Comparison of ENCODE assay signal across 1 cellular context in the genomic region with DNA sequence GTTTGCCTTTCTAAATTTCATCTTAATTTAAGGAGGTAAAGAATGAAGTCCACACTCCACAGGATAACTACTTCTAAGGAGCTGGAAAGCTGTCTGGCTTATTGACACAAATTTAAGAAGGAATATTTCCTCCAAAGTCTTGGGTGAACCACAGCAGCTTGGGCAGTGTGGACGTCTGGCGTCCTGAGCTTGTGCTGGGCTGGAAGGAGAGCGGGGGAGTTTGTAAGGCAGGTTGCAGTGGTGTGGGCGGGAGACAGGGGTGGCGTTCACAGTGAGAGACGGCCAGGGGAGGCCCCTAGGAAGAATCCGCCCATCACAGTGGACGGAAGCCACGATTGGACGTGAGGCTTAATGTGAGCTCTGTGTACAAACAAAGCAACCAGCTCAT.
TF ChIP-seq lines count a peak whose summit lies in the region.

No MANE protein-coding gene starts in this region.

TF ChIP-seq in K562, 482 proteins besides CTCF, POLR2A, EP300 and RAD21 (continued from another document and continues in another):
- TF ChIP-seq, protein P1, sequence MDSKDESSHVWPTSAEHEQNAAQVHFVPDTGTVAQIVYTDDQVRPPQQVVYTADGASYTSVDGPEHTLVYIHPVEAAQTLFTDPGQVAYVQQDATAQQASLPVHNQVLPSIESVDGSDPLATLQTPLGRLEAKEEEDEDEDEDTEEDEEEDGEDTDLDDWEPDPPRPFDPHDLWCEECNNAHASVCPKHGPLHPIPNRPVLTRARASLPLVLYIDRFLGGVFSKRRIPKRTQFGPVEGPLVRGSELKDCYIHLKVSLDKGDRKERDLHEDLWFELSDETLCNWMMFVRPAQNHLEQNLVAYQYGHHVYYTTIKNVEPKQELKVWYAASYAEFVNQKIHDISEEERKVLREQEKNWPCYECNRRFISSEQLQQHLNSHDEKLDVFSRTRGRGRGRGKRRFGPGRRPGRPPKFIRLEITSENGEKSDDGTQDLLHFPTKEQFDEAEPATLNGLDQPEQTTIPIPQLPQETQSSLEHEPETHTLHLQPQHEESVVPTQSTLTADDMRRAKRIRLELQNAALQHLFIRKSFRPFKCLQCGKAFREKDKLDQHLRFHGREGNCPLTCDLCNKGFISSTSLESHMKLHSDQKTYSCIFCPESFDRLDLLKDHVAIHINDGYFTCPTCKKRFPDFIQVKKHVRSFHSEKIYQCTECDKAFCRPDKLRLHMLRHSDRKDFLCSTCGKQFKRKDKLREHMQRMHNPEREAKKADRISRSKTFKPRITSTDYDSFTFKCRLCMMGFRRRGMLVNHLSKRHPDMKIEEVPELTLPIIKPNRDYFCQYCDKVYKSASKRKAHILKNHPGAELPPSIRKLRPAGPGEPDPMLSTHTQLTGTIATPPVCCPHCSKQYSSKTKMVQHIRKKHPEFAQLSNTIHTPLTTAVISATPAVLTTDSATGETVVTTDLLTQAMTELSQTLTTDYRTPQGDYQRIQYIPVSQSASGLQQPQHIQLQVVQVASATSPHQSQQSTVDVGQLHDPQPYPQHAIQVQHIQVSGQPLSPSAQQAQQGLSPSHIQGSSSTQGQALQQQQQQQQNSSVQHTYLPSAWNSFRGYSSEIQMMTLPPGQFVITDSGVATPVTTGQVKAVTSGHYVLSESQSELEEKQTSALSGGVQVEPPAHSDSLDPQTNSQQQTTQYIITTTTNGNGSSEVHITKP (IDR thresholded peaks at IDR 0.05; ENCODE audit: partially characterized antibody), result peak; percentile 30
- peak; percentile 97 for TF ChIP-seq EGR1 (conservative IDR thresholded peaks at IDR 0.05)
- TF ChIP-seq PREB (CRISPR knock-in tag; IDR thresholded peaks at IDR 0.05), result no peak
- no peak for TF ChIP-seq CHD2 (IDR thresholded peaks at IDR 0.05; ENCODE audit: low read depth, low read length)
- TF ChIP-seq, protein P2, sequence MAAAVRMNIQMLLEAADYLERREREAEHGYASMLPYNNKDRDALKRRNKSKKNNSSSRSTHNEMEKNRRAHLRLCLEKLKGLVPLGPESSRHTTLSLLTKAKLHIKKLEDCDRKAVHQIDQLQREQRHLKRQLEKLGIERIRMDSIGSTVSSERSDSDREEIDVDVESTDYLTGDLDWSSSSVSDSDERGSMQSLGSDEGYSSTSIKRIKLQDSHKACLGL (CRISPR knock-in tag; IDR thresholded peaks at IDR 0.05; ENCODE audit: borderline replicate concordance, poor library complexity, severe bottlenecking), result no peak
- TF ChIP-seq HLTF (IDR thresholded peaks at IDR 0.05), result no peak
- peak; percentile 48 for TF ChIP-seq KLF16 (IDR thresholded peaks at IDR 0.05)
- no peak for TF ChIP-seq RBM34 (IDR thresholded peaks at IDR 0.05; ENCODE audit: borderline replicate concordance, insufficient read depth, low read length)
- TF ChIP-seq SRF (CRISPR knock-in tag; IDR thresholded peaks at IDR 0.05), result no peak
- no peak for TF ChIP-seq ZNF347 (CRISPR knock-in tag; IDR thresholded peaks at IDR 0.05; ENCODE audit: low read depth)
- TF ChIP-seq DIDO1 (tag; IDR thresholded peaks at IDR 0.05; ENCODE audit: low read depth), result no peak
- TF ChIP-seq, protein P3, sequence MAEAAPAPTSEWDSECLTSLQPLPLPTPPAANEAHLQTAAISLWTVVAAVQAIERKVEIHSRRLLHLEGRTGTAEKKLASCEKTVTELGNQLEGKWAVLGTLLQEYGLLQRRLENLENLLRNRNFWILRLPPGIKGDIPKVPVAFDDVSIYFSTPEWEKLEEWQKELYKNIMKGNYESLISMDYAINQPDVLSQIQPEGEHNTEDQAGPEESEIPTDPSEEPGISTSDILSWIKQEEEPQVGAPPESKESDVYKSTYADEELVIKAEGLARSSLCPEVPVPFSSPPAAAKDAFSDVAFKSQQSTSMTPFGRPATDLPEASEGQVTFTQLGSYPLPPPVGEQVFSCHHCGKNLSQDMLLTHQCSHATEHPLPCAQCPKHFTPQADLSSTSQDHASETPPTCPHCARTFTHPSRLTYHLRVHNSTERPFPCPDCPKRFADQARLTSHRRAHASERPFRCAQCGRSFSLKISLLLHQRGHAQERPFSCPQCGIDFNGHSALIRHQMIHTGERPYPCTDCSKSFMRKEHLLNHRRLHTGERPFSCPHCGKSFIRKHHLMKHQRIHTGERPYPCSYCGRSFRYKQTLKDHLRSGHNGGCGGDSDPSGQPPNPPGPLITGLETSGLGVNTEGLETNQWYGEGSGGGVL (CRISPR knock-in tag; IDR thresholded peaks at IDR 0.05), result no peak
- peak; percentile 16; the same call in 1 of the 2 replicates for TF ChIP-seq ATF7 (IDR thresholded peaks at IDR 0.05)
- TF ChIP-seq, protein P4, sequence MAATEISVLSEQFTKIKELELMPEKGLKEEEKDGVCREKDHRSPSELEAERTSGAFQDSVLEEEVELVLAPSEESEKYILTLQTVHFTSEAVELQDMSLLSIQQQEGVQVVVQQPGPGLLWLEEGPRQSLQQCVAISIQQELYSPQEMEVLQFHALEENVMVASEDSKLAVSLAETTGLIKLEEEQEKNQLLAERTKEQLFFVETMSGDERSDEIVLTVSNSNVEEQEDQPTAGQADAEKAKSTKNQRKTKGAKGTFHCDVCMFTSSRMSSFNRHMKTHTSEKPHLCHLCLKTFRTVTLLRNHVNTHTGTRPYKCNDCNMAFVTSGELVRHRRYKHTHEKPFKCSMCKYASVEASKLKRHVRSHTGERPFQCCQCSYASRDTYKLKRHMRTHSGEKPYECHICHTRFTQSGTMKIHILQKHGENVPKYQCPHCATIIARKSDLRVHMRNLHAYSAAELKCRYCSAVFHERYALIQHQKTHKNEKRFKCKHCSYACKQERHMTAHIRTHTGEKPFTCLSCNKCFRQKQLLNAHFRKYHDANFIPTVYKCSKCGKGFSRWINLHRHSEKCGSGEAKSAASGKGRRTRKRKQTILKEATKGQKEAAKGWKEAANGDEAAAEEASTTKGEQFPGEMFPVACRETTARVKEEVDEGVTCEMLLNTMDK (IDR thresholded peaks at IDR 0.05; ENCODE audit: borderline replicate concordance, insufficient read depth, low read depth, low read length, poor library complexity, severe bottlenecking), result no peak
- no peak for TF ChIP-seq JUN (IDR thresholded peaks at IDR 0.05; ENCODE audit: borderline replicate concordance, low read depth, low read length)
- no peak for TF ChIP-seq JUN (CRISPR knock-in tag; IDR thresholded peaks at IDR 0.05; ENCODE audit: borderline replicate concordance)
- TF ChIP-seq MAFF (IDR thresholded peaks at IDR 0.05; ENCODE audit: low read length), result no peak
- TF ChIP-seq GTF2F1 (IDR thresholded peaks at IDR 0.05; ENCODE audit: low read depth, low read length), result no peak
- TF ChIP-seq KDM2B (CRISPR knock-in tag; IDR thresholded peaks at IDR 0.05), result no peak
- TF ChIP-seq ZBTB7A (IDR thresholded peaks at IDR 0.05; ENCODE audit: borderline replicate concordance, control insufficient read depth, low read depth, low read length), result no peak
- TF ChIP-seq THRAP3 (IDR thresholded peaks at IDR 0.05; ENCODE audit: borderline replicate concordance), result no peak
- no peak for TF ChIP-seq POLR3G (IDR thresholded peaks at IDR 0.05; ENCODE audit: extremely low read depth, insufficient read length, insufficient replicate concordance)
- TF ChIP-seq KDM5B (IDR thresholded peaks at IDR 0.05; ENCODE audit: insufficient replicate concordance, low read depth, low read length), result no peak
- TF ChIP-seq ZNF146 (CRISPR knock-in tag; IDR thresholded peaks at IDR 0.05; ENCODE audit: unreplicated experiment), result no peak
- no peak for TF ChIP-seq BACH1 (tag; IDR thresholded peaks at IDR 0.05)
- TF ChIP-seq TAF9B (IDR thresholded peaks at IDR 0.05; ENCODE audit: partially characterized antibody), result no peak
- no peak for TF ChIP-seq E4F1 (CRISPR knock-in tag; IDR thresholded peaks at IDR 0.05; ENCODE audit: borderline replicate concordance)
- no peak for TF ChIP-seq HDGF (IDR thresholded peaks at IDR 0.05)
- no peak for TF ChIP-seq ATF2 (CRISPR knock-in tag; IDR thresholded peaks at IDR 0.05)
- peak; percentile 47 for TF ChIP-seq RBFOX2 (IDR thresholded peaks at IDR 0.05; ENCODE audit: low read depth, low read length)
- TF ChIP-seq ETV5 (CRISPR knock-in tag; IDR thresholded peaks at IDR 0.05; ENCODE audit: low read depth), result no peak
- no peak for TF ChIP-seq IRF2 (CRISPR knock-in tag; IDR thresholded peaks at IDR 0.05)
- no peak for TF ChIP-seq ZNF583 (CRISPR knock-in tag; IDR thresholded peaks at IDR 0.05)
- no peak for TF ChIP-seq CUX1 (CRISPR knock-in tag; IDR thresholded peaks at IDR 0.05)
- no peak for TF ChIP-seq PHTF2 (CRISPR knock-in tag; IDR thresholded peaks at IDR 0.05)
- no peak for TF ChIP-seq ZNF76 (CRISPR knock-in tag; IDR thresholded peaks at IDR 0.05; ENCODE audit: borderline replicate concordance)
- no peak for TF ChIP-seq FOXJ3 (CRISPR knock-in tag; IDR thresholded peaks at IDR 0.05)
- no peak for TF ChIP-seq OTX1 (CRISPR knock-in tag; IDR thresholded peaks at IDR 0.05)
- no peak for TF ChIP-seq ZBTB17 (CRISPR knock-in tag; IDR thresholded peaks at IDR 0.05)
- peak; percentile 51; the same call in 1 of the 2 replicates for TF ChIP-seq TFAP4 (CRISPR knock-in tag; IDR thresholded peaks at IDR 0.05; ENCODE audit: borderline replicate concordance)
- no peak for TF ChIP-seq KDM1A (IDR thresholded peaks at IDR 0.05)
